Comparison of ENCODE assay signal across 8 cellular contexts in the genomic region with DNA sequence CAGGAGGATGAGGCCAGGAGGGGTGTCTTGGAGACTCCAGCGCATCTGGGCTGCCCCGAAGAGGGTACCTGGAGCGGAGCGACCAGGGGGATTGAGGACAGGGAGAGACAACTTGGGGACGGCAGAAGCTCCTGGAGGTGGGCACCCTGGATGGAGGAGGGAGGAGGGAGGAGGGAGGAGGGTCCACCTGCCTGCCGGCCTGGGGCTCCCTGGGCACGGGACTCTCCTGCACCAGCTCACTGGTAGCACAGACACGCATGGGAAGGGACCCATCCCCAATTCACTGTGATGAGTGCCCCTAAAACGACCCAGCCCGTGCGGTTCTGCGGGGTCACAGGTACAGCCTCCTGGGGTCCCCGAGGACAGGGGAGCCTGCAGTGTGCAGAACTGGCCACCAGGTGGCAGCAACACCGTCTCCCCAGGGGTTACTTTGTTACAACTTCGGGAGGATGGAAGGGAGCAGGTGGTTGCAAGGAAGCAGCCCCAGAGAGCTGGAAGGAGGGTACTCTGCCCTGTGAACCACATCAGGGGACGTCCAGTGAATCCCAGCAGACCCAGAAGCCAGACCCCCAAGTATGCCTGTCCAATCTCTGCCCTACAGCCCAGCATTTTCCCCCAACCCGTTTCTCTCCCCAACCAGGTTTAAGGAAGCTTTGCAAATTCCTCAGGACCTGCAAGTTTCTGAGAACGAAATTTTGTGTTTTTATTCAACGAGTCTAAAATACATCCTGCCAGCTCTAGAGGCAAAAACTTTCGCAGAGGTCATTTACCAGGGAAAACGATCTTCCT.
DNase-seq lines count a peak whose midpoint lies in the region; ATAC-seq lines count a peak whose summit lies in the region.

No MANE protein-coding gene starts in this region.

- no peak overlapping the region for H3K18ac ChIP-seq in mesendoderm (ENCODE audit: low read length)

- H3K36me3 Mint-ChIP-seq in activated CD8-positive, alpha-beta T cell treated with anti-CD3 and anti-CD28 coated beads, Interleukin-2, amount 10 ng/mL, durations not matched to agents 7 days and 5 days (ENCODE audit: low read depth) = no peaks in the 10 kb centered on the region

- CTCF ChIA-PET in activated CD8-positive, alpha-beta T cell treated with anti-CD3 and anti-CD28 coated beads, Interleukin-2, amount 10 ng/mL, durations not matched to agents 7 days and 5 days (lab: Charles Lee) = interaction anchor here (0.7 to 2.5 kb wide), 10 partner anchors 13 to 467 kb away, joined by 3 to 12 read pairs (median 4); no protein-coding TSS in a partner anchor

- H2AK5ac ChIP-seq in mesendoderm (ENCODE audit: low read length) = no peak overlapping the region

- H3K56ac ChIP-seq in mesendoderm (ENCODE audit: low read length) = no peak overlapping the region

- no peaks in the 10 kb centered on the region for H3K27me3 Mint-ChIP-seq in activated CD8-positive, alpha-beta T cell treated with anti-CD3 and anti-CD28 coated beads, Interleukin-2, amount 10 ng/mL, durations not matched to agents 7 days and 5 days (ENCODE audit: low read depth)

- no peak overlapping the region for H3K4ac ChIP-seq in mesendoderm (ENCODE audit: low read depth, low read length)

- H3K27ac ChIP-seq in effector memory CD4-positive, alpha-beta T cell (ENCODE audit: insufficient read depth, low read length, poor library complexity, severe bottlenecking) = no peak overlapping the region
- no peak overlapping the region for H3K27ac ChIP-seq in mesendoderm (ENCODE audit: low read depth, low read length)

- H3K4me3 Mint-ChIP-seq in activated CD8-positive, alpha-beta T cell treated with anti-CD3 and anti-CD28 coated beads, Interleukin-2, amount 10 ng/mL, durations not matched to agents 7 days and 5 days = no peak overlapping the region

- no peak overlapping the region for H2BK5ac ChIP-seq in mesendoderm (ENCODE audit: low read length)

- H3K4me3 ChIP-seq in effector memory CD4-positive, alpha-beta T cell (ENCODE audit: insufficient read depth, low read depth, low read length, poor library complexity, severe bottlenecking) = no peak overlapping the region
- H3K4me3 ChIP-seq in mesendoderm (ENCODE audit: low read length) = no peak overlapping the region

- H3K27ac Mint-ChIP-seq in activated CD8-positive, alpha-beta T cell treated with anti-CD3 and anti-CD28 coated beads, Interleukin-2, amount 10 ng/mL, durations not matched to agents 7 days and 5 days = no peak overlapping the region

- H3K9me3 ChIP-seq in effector memory CD4-positive, alpha-beta T cell (ENCODE audit: control insufficient read depth, low read length) = no peaks in the 10 kb centered on the region

- no peak overlapping the region for H4K5ac ChIP-seq in mesendoderm (ENCODE audit: low read length)

- DNase-seq in NOMO-1 (lab: John Stamatoyannopoulos, UW; ENCODE audit: unreplicated experiment in 2 of 2) (peak; percentile 2 to 15), NOMO-1 treated with dmso at 0.1 percent for 144 hours (lab: John Stamatoyannopoulos, UW; ENCODE audit: unreplicated experiment) (no peak), NCI-H69 (lab: John Stamatoyannopoulos, UW) (peak; percentile 12), mesendoderm (peak; percentile 50), NCI-H187 (lab: John Stamatoyannopoulos, UW) (no peak)
- DNase-seq in activated CD8-positive, alpha-beta T cell treated with anti-CD3 and anti-CD28 coated beads, Interleukin-2, amount 10 ng/mL, durations not matched to agents 7 days and 5 days = peak; percentile 74
- DNase-seq in effector memory CD4-positive, alpha-beta T cell = peak; percentile 33 to 53 (median 36)
- peak; percentile 52 to 64 for DNase-seq in stimulated activated CD8-positive, alpha-beta memory T cell treated with anti-CD3 and anti-CD28 coated beads, Interleukin-2, amount 100 ng/mL, for 48 hours (ENCODE audit: low read depth in 2 of 2)

- WGBS in mesendoderm (ENCODE audit: extremely low coverage, insufficient coverage, low lambda C conversion rate) = no CpG with 5 or more reads among the region's 21 CpGs

- no peak overlapping the region for H2BK15ac ChIP-seq in mesendoderm (replicated peaks; ENCODE audit: low read depth)

- H3K9ac ChIP-seq in mesendoderm (ENCODE audit: low read length) = no peak overlapping the region

- peaks cover 3% of the 10 kb centered on the region for H3K27me3 ChIP-seq in effector memory CD4-positive, alpha-beta T cell (replicated peaks; ENCODE audit: control insufficient read depth, insufficient read depth, low read length, poor library complexity, severe bottlenecking)
- H3K27me3 ChIP-seq in mesendoderm (ENCODE audit: insufficient read depth, low read length, poor library complexity) = no peaks in the 10 kb centered on the region

- no peak overlapping the region for H3K4me2 ChIP-seq in mesendoderm (ENCODE audit: low read length)

- no peak overlapping the region for H3K23ac ChIP-seq in mesendoderm (ENCODE audit: low read length)

- peaks cover 3% of the 10 kb centered on the region for H3K4me1 ChIP-seq in effector memory CD4-positive, alpha-beta T cell (ENCODE audit: control insufficient read depth, insufficient read depth, low read length, poor library complexity, severe bottlenecking)
- H3K4me1 ChIP-seq in mesendoderm (ENCODE audit: control insufficient read depth, low read depth, low read length) = no peaks in the 10 kb centered on the region

- no peaks in the 10 kb centered on the region for H3K36me3 ChIP-seq in effector memory CD4-positive, alpha-beta T cell (ENCODE audit: control insufficient read depth, insufficient read depth, low read length)
- H3K36me3 ChIP-seq in mesendoderm (ENCODE audit: control insufficient read depth, insufficient read depth, low read length) = no peaks in the 10 kb centered on the region

- POLR2A ChIA-PET in activated CD8-positive, alpha-beta T cell treated with anti-CD3 and anti-CD28 coated beads, Interleukin-2, amount 10 ng/mL, durations not matched to agents 7 days and 5 days (lab: Charles Lee) = no interaction called here

- no peaks in the 10 kb centered on the region for H3K4me1 Mint-ChIP-seq in activated CD8-positive, alpha-beta T cell treated with anti-CD3 and anti-CD28 coated beads, Interleukin-2, amount 10 ng/mL, durations not matched to agents 7 days and 5 days (ENCODE audit: low read depth)

- no peaks in the 10 kb centered on the region for H3K79me2 ChIP-seq in mesendoderm (ENCODE audit: control insufficient read depth, insufficient read depth, low read length)

- no peak overlapping the region for H4K8ac ChIP-seq in mesendoderm (ENCODE audit: low read depth, low read length)

- ATAC-seq in activated CD8-positive, alpha-beta T cell treated with anti-CD3 and anti-CD28 coated beads, Interleukin-2, amount 10 ng/mL, durations not matched to agents 7 days and 5 days = peak; percentile 78

- H3K9me3 Mint-ChIP-seq in activated CD8-positive, alpha-beta T cell treated with anti-CD3 and anti-CD28 coated beads, Interleukin-2, amount 10 ng/mL, durations not matched to agents 7 days and 5 days (ENCODE audit: insufficient read depth) = no peaks in the 10 kb centered on the region

- no peak overlapping the region for H2BK120ac ChIP-seq in mesendoderm (ENCODE audit: low read depth, low read length)

- no peaks in the 10 kb centered on the region for H3K79me1 ChIP-seq in mesendoderm (ENCODE audit: low read length)

Comparison
In these comparisons a context has a peak if more than half of its experiments do, and no peak if none do; other contexts are left out.
1. DNase-seq: peak in NOMO-1 (2 of 2), NCI-H69 (single experiment), activated CD8-positive, alpha-beta T cell treated with anti-CD3 and anti-CD28 coated beads, Interleukin-2, amount 10 ng/mL, durations not matched to agents 7 days and 5 days (single experiment), effector memory CD4-positive, alpha-beta T cell (3 of 3), mesendoderm (single experiment) and stimulated activated CD8-positive, alpha-beta memory T cell treated with anti-CD3 and anti-CD28 coated beads, Interleukin-2, amount 100 ng/mL, for 48 hours (2 of 2); none in NOMO-1 treated with dmso at 0.1 percent for 144 hours (single experiment) and NCI-H187 (0 of 2).